ENCODE assay signal across 8 cellular contexts in the genomic region with DNA sequence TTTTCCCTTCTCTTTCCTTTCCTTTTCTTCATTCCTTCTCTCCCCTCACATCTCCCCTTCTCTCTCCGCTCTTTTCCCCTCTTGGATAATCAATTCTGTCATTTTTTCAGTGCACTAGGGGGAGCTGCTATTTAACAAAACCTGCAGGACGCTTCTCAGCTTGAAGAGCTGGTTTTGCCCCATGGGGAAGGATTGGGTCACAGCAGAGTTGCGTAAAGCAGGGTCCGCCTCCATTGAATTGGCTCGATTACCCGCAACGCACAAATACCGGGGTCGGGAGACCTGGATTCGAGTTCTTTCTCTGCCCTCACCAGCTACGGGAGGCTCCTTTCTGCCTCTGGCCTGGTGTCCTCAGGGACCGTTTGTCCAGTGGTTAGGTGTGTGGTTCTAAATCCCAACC. TPM values are rescaled to one million over a fixed set of nuclear protein-coding genes. Genes with fewer than 3 reads are reported as not detected.
A peak's percentile ranks its signal among the peaks of the same experiment; 100 is the strongest.
DNase-seq lines count a peak whose midpoint lies in the region; ATAC-seq, FAIRE-seq and TF ChIP-seq lines count a peak whose summit lies in the region.

No MANE protein-coding gene starts in this region.

- H3K4me3 Mint-ChIP-seq in GM23338, result no peak overlapping the region

- H3K9me3 Mint-ChIP-seq in GM23338, result no peaks in the 10 kb centered on the region

- H3K9me3 ChIP-seq in pancreas, result no peaks in the 10 kb centered on the region

- peaks cover 6% of the 10 kb centered on the region; the same call in 1 of the 2 replicates for H3K4me1 ChIP-seq in GM23338 (ENCODE audit: insufficient read depth)
- H3K4me1 ChIP-seq in pancreas, result peaks cover 13 to 30% (median 28%) of the 10 kb centered on the region in 3 donors

- H3K36me3 ChIP-seq in GM23338 (ENCODE audit: insufficient read depth), result no peaks in the 10 kb centered on the region
- no peaks in the 10 kb centered on the region for H3K36me3 ChIP-seq in pancreas

- H3K27me3 ChIP-seq in GM23338 (ENCODE audit: insufficient read depth), result no peaks in the 10 kb centered on the region
- H3K27me3 ChIP-seq in pancreas, result no peaks in the 10 kb centered on the region

- H2AFZ ChIP-seq in GM23338, result peak overlapping the region; percentile 99

- 23 to 37% methylated on average over 12 of the region's 12 CpGs for WGBS in pancreas, 2 donors

- peak overlapping the region; percentile 71; the same call in 1 of the 2 replicates for H3K4me2 ChIP-seq in GM23338

- no peaks in the 10 kb centered on the region for H3K9me2 ChIP-seq in GM23338 (ENCODE audit: insufficient read depth)

- peak; percentile 85 for ATAC-seq in GM23338
- ATAC-seq in pancreas, result peak in 3 of 4 donors; percentile 59 to 71 (median 65)
- no peak for ATAC-seq in HG02852 (IDR thresholded peaks at IDR 0.05; ENCODE audit: unreplicated experiment)
- no peak for ATAC-seq in GM21737 (IDR thresholded peaks at IDR 0.05; ENCODE audit: unreplicated experiment)

- no peaks in the 10 kb centered on the region for H4K20me1 ChIP-seq in GM23338 (replicated peaks; ENCODE audit: insufficient read depth)

- TF ChIP-seq CTCF in GM23338 (conservative IDR thresholded peaks at IDR 0.05; ENCODE audit: low read depth in 2 of 2), result peak; percentile 76 to 84
- TF ChIP-seq CTCF in epithelial cell of esophagus (IDR thresholded peaks at IDR 0.05; ENCODE audit: insufficient read depth, low read depth, low read length, missing control alignments), result peak; percentile 68
- TF ChIP-seq CTCF in pancreas (IDR thresholded peaks at IDR 0.05), result peak in 1 of 4 donors; percentile 29

- DNase-seq in GM23338 (ENCODE audit: low spot score) (peak; percentile 90), NCI-H748 (lab: John Stamatoyannopoulos, UW; ENCODE audit: unreplicated experiment) (peak; percentile 95), epithelial cell of esophagus (ENCODE audit: low read depth) (peak; percentile 83), pancreas (peak in 3 of 6 donors; percentile 21 to 43 (median 25)), urothelium cell line (ENCODE audit: low spot score) (no peak)
- no peak for DNase-seq in effector CD4-positive, alpha-beta T cell

- intact Hi-C loops in pancreas (cut with DNase I), result no loop called here

- no peak overlapping the region for H3K27ac Mint-ChIP-seq in GM23338

- FAIRE-seq in pancreas (lab: Jason Lieb, UNC), result no peak
- no peak for FAIRE-seq in urothelium cell line (lab: Jason Lieb, UNC)

- H3K4me1 Mint-ChIP-seq in GM23338, result peaks cover 21% of the 10 kb centered on the region

- H3K79me2 ChIP-seq in GM23338 (replicated peaks; ENCODE audit: insufficient read depth), result no peaks in the 10 kb centered on the region

- H3K27ac ChIP-seq in GM23338 (ENCODE audit: low read depth), result no peak overlapping the region
- H3K27ac ChIP-seq in pancreas, result no peak overlapping the region

- no peaks in the 10 kb centered on the region; the same call in 2 of the 3 replicates for H3K36me3 Mint-ChIP-seq in GM23338 (ENCODE audit: low read depth)

- H3F3A ChIP-seq in GM23338 (replicated peaks; ENCODE audit: low read depth), result no peaks in the 10 kb centered on the region

- peaks cover 4% of the 10 kb centered on the region for H3K27me3 Mint-ChIP-seq in GM23338 (ENCODE audit: insufficient read depth, low read depth, poor library complexity)

- H3K4me3 ChIP-seq in GM23338 (0 out of 2 replicates have a peak overlapping the region, but pooled peaks have one; percentile 23), epithelial cell of esophagus (ENCODE audit: low read length) (peak overlapping the region; percentile 9), pancreas (no peak overlapping the region)

TF ChIP-seq in GM23338, 12 proteins besides CTCF, POLR2A, EP300 and RAD21:
- TF ChIP-seq NANOG (IDR thresholded peaks at IDR 0.05; ENCODE audit: borderline replicate concordance) (no peak), CREB1 (CRISPR knock-in tag; IDR thresholded peaks at IDR 0.05; ENCODE audit: low read depth) (no peak), EZH2phosphoT487 (IDR thresholded peaks at IDR 0.05; ENCODE audit: unreplicated experiment) (no peak)
- TF ChIP-seq, protein P1, sequence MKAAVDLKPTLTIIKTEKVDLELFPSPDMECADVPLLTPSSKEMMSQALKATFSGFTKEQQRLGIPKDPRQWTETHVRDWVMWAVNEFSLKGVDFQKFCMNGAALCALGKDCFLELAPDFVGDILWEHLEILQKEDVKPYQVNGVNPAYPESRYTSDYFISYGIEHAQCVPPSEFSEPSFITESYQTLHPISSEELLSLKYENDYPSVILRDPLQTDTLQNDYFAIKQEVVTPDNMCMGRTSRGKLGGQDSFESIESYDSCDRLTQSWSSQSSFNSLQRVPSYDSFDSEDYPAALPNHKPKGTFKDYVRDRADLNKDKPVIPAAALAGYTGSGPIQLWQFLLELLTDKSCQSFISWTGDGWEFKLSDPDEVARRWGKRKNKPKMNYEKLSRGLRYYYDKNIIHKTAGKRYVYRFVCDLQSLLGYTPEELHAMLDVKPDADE (IDR thresholded peaks at IDR 0.05), result no peak

RNA-seq across cellular contexts. Expression of a gene that starts 42.1 kb away (rescaled TPM):
- total RNA-seq in GM23338 (2014; rRNA removed; shearing (Covaris generic)), result 13.9 and 20.9 TPM in 2 replicates
- 18.9 and 19.6 TPM in 2 replicates for polyA plus RNA-seq in GM23338 (2016; fragmentation: Nextera tagmentation; extraction: Ambion mirVana)
- total RNA-seq in pancreas, result 100 to 1,000 TPM in 2 of 6 donors, 10 to 100 TPM in 4; 30.3 to 176 (median 67.9) TPM
- 1,000 to 10,000 TPM in 1 of 2 donors, 100 to 1,000 TPM in 1; 706 to 1,505 TPM for polyA plus RNA-seq in pancreas

Comparison
In these comparisons a context has a peak if more than half of its experiments do, and no peak if none do; other contexts are left out.
1. ATAC-seq: peak in GM23338 (single experiment) and pancreas (3 of 4); none in HG02852 (single experiment) and GM21737 (single experiment).
2. DNase-seq: peak in GM23338 (single experiment), NCI-H748 (single experiment) and epithelial cell of esophagus (single experiment); none in urothelium cell line (single experiment) and effector CD4-positive, alpha-beta T cell (single experiment).
3. H3K4me3 ChIP-seq: peak in GM23338 (single experiment) and epithelial cell of esophagus (single experiment); none in pancreas (0 of 4).